15 cellular contexts compared by ENCODE assay signal in genomic region chr12:54932691-54933090, GRCh38. TPM values are rescaled to one million over a fixed set of nuclear protein-coding genes. Genes with fewer than 3 reads are reported as not detected.
DNase-seq lines count a peak whose midpoint lies in the region; ATAC-seq, FAIRE-seq and TF ChIP-seq lines count a peak whose summit lies in the region.
"Had no signal": no experiment of that assay in that cellular context is flagged by ENCODE, and none has a peak within 500 bp of the region (broad histone marks: within the 10 kb centered on the region; RNA-seq: fewer than 3 reads in every experiment).

No MANE protein-coding gene starts in this region.

- ATAC-seq in RWPE2 (ENCODE audit: low read depth): no peak
- peak; percentile 36 for ATAC-seq in esophagus mucosa
- no peak for ATAC-seq in HG03045 (IDR thresholded peaks at IDR 0.05; ENCODE audit: unreplicated experiment)

- FAIRE-seq in D721Med (lab: Jason Lieb, UNC) (no peak), H54 (lab: Jason Lieb, UNC) (no peak)

- WGBS in spleen, 5 donors: 70 to 83% (median 77%) methylated on average over 2 of the region's 2 CpGs

- H3K27ac ChIP-seq in C4-2B: peak overlapping the region; percentile 37; the same call in 1 of the 2 replicates
- H3K27ac ChIP-seq in RWPE2 (ENCODE audit: poor library complexity, severe bottlenecking): peak overlapping the region; percentile 98
- H3K27ac ChIP-seq in spleen: peak overlapping the region in 1 of 8 donors; percentile 84
- H3K27ac ChIP-seq: KMS-11 had no signal

- H3K27me3 ChIP-seq in RWPE2 (ENCODE audit: insufficient read depth, poor library complexity, severe bottlenecking) (no peaks in the 10 kb centered on the region), spleen (replicated peaks in 1 of 7) (no peaks in the 10 kb centered on the region)

- intact Hi-C loops in spleen (cut with DNase I; ENCODE audit: low total_unique reads): no loop called here

- H3K4me1 ChIP-seq in RWPE2 (ENCODE audit: insufficient read depth, poor library complexity, severe bottlenecking) (peaks cover 52% of the 10 kb centered on the region), spleen (peaks cover 0 to 42% (median 13%) of the 10 kb centered on the region in 6 donors)
- H3K4me1 ChIP-seq: Caco-2 had no signal

- no peak for TF ChIP-seq CTCF in C4-2B (conservative IDR thresholded peaks at IDR 0.05)
- TF ChIP-seq CTCF in RWPE2 (IDR thresholded peaks at IDR 0.05; ENCODE audit: poor library complexity, severe bottlenecking): no peak
- TF ChIP-seq CTCF in D721Med (IDR thresholded peaks at IDR 0.05; ENCODE audit: insufficient read depth, missing control alignments): no peak
- no peak for TF ChIP-seq CTCF in spleen (IDR thresholded peaks at IDR 0.05 in 8 of 11, conservative IDR thresholded peaks at IDR 0.05 in 3 of 11)

- H3K36me3 ChIP-seq in RWPE2 (ENCODE audit: low read depth): no peaks in the 10 kb centered on the region; the same call in 1 of the 2 replicates
- no peaks in the 10 kb centered on the region for H3K36me3 ChIP-seq in spleen

- DNase-seq in Daoy (ENCODE audit: low read depth): peak; percentile 34
- DNase-seq in RWPE2 (ENCODE audit: low spot score): no peak
- DNase-seq in D721Med (ENCODE audit: insufficient read length, low spot score): no peak
- no peak for DNase-seq in spleen
- DNase-seq in H54 (ENCODE audit: insufficient read length, low spot score): no peak
- DNase-seq: aorta, Caco-2, hypothalamus, mesenchymal stem cell, NCI-H526, posterior cingulate gyrus had no signal

- TF ChIP-seq POLR2A in spleen (IDR thresholded peaks at IDR 0.05) (no peak), H54 (IDR thresholded peaks at IDR 0.05; ENCODE audit: low read depth, low read length) (no peak)

- H3K4me3 ChIP-seq in RWPE2 (ENCODE audit: severe bottlenecking): no peak overlapping the region
- H3K4me3 ChIP-seq in spleen: no peak overlapping the region

- H3K9me3 ChIP-seq in RWPE2 (ENCODE audit: severe bottlenecking) (no peaks in the 10 kb centered on the region), spleen (peaks cover 0 to 32% (median 25%) of the 10 kb centered on the region in 8 donors)
- H3K9me3 ChIP-seq: Caco-2 had no signal

RNA-seq across cellular contexts. Expression of gene TESPA1, which starts 51.9 kb away (rescaled TPM):
- total RNA-seq in Daoy (2014; rRNA removed; shearing (Covaris generic)): 1.1 and 5.8 TPM in 2 replicates
- total RNA-seq in esophagus mucosa: 0.68 TPM
- total RNA-seq in spleen: 10 to 100 TPM in 6 of 7 donors, 1 to 10 TPM in 1; 9.3 to 16.8 (median 13.8) TPM
- polyA plus RNA-seq in spleen: 10 to 100 TPM in 1 of 3 donors, 1 to 10 TPM in 2; 7.3 to 10.4 (median 7.7) TPM
- total RNA-seq: Caco-2 had no signal
